9 cellular contexts compared by ENCODE assay signal in genomic region chr18:21853020-21853419, GRCh38.
A peak's percentile ranks its signal among the peaks of the same experiment; 100 is the strongest.
DNase-seq lines count a peak whose midpoint lies in the region; ATAC-seq and TF ChIP-seq lines count a peak whose summit lies in the region.
"Had no signal": no experiment of that assay in that cellular context is flagged by ENCODE, and none has a peak within 500 bp of the region (broad histone marks: within the 10 kb centered on the region; RNA-seq: fewer than 3 reads in every experiment).

No MANE protein-coding gene starts in this region.

- no peak overlapping the region for H3K27ac Mint-ChIP-seq in activated naive CD4-positive, alpha-beta T cell treated with anti-CD3 and anti-CD28 coated beads, Interleukin-2, amount 10 ng/mL, durations not matched to agents 7 days and 5 days
- H3K27ac Mint-ChIP-seq in activated naive CD4-positive, alpha-beta T cell treated with anti-CD3 and anti-CD28 coated beads for 36 hours, result no peak overlapping the region
- H3K27ac Mint-ChIP-seq in stimulated activated naive B cell treated with anti-CD40 and anti-IgM and Interleukin-4, amounts not matched to agents 10 μg/mL and 1 μg/mL and 100 μg/mL, for 72 hours, result no peak overlapping the region

- H3K4me3 Mint-ChIP-seq in activated naive CD4-positive, alpha-beta T cell treated with anti-CD3 and anti-CD28 coated beads, Interleukin-2, amount 10 ng/mL, durations not matched to agents 7 days and 5 days, result no peak overlapping the region
- H3K4me3 Mint-ChIP-seq in activated naive CD4-positive, alpha-beta T cell treated with anti-CD3 and anti-CD28 coated beads for 36 hours, result no peak overlapping the region
- H3K4me3 Mint-ChIP-seq in stimulated activated naive B cell treated with anti-CD40 and anti-IgM and Interleukin-4, amounts not matched to agents 10 μg/mL and 1 μg/mL and 100 μg/mL, for 72 hours, result no peak overlapping the region

- H3K36me3 Mint-ChIP-seq in activated naive CD4-positive, alpha-beta T cell treated with anti-CD3 and anti-CD28 coated beads, Interleukin-2, amount 10 ng/mL, durations not matched to agents 7 days and 5 days, result peaks cover 11% of the 10 kb centered on the region
- peaks cover 3% of the 10 kb centered on the region for H3K36me3 Mint-ChIP-seq in activated naive CD4-positive, alpha-beta T cell treated with anti-CD3 and anti-CD28 coated beads for 36 hours (ENCODE audit: low read depth)
- peaks cover 13 to 24% of the 10 kb centered on the region in 2 donors for H3K36me3 Mint-ChIP-seq in stimulated activated naive B cell treated with anti-CD40 and anti-IgM and Interleukin-4, amounts not matched to agents 10 μg/mL and 1 μg/mL and 100 μg/mL, for 72 hours

- H3K4me1 Mint-ChIP-seq in activated naive CD4-positive, alpha-beta T cell treated with anti-CD3 and anti-CD28 coated beads, Interleukin-2, amount 10 ng/mL, durations not matched to agents 7 days and 5 days, result peaks cover 15% of the 10 kb centered on the region
- peaks cover 6% of the 10 kb centered on the region for H3K4me1 Mint-ChIP-seq in activated naive CD4-positive, alpha-beta T cell treated with anti-CD3 and anti-CD28 coated beads for 36 hours (ENCODE audit: low read depth)
- H3K4me1 Mint-ChIP-seq in stimulated activated naive B cell treated with anti-CD40 and anti-IgM and Interleukin-4, amounts not matched to agents 10 μg/mL and 1 μg/mL and 100 μg/mL, for 72 hours, result peaks cover 7 to 19% of the 10 kb centered on the region in 2 donors

- peak; percentile 95 for ATAC-seq in HG02852 (IDR thresholded peaks at IDR 0.05; ENCODE audit: unreplicated experiment)
- ATAC-seq in stimulated activated naive B cell treated with anti-CD40 and anti-IgM and Interleukin-4, amounts not matched to agents 10 μg/mL and 1 μg/mL and 100 μg/mL, for 72 hours (replicated peaks), result peak; percentile 81 to 83
- ATAC-seq in SK-N-SH treated with all-trans-retinoic acid at 6 μM for 48 hours, result no peak

- intact Hi-C loops in activated naive CD4-positive, alpha-beta T cell treated with anti-CD3 and anti-CD28 coated beads for 36 hours (cut with micrococcal nuclease), result loop anchor here (5.0 kb wide), 1 partner anchor 656 kb away; no protein-coding TSS in a partner anchor

- H3K36me3 ChIP-seq in MG63, result no peaks in the 10 kb centered on the region; the same call in none of the 2 replicates

- CTCF ChIA-PET in activated naive CD4-positive, alpha-beta T cell treated with anti-CD3 and anti-CD28 coated beads, Interleukin-2, amount 10 ng/mL, durations not matched to agents 7 days and 5 days (lab: Charles Lee), result interaction anchor here (1.0 kb wide), 1 partner anchor 33 kb away, joined by 3 read pairs; no protein-coding TSS in a partner anchor
- CTCF ChIA-PET in activated naive CD4-positive, alpha-beta T cell treated with anti-CD3 and anti-CD28 coated beads for 36 hours (lab: Charles Lee), result interaction anchor here (1.2 to 1.5 kb wide), 4 partner anchors 12 to 364 kb away, joined by 3 to 5 read pairs (median 4); no protein-coding TSS in a partner anchor

- H3K27me3 Mint-ChIP-seq in activated naive CD4-positive, alpha-beta T cell treated with anti-CD3 and anti-CD28 coated beads, Interleukin-2, amount 10 ng/mL, durations not matched to agents 7 days and 5 days, result no peaks in the 10 kb centered on the region
- H3K27me3 Mint-ChIP-seq in activated naive CD4-positive, alpha-beta T cell treated with anti-CD3 and anti-CD28 coated beads for 36 hours (ENCODE audit: low read depth), result no peaks in the 10 kb centered on the region
- no peaks in the 10 kb centered on the region for H3K27me3 Mint-ChIP-seq in stimulated activated naive B cell treated with anti-CD40 and anti-IgM and Interleukin-4, amounts not matched to agents 10 μg/mL and 1 μg/mL and 100 μg/mL, for 72 hours

- no peaks in the 10 kb centered on the region for H3K27me3 ChIP-seq in MG63

- H3K9me3 Mint-ChIP-seq in activated naive CD4-positive, alpha-beta T cell treated with anti-CD3 and anti-CD28 coated beads, Interleukin-2, amount 10 ng/mL, durations not matched to agents 7 days and 5 days, result no peaks in the 10 kb centered on the region
- H3K9me3 Mint-ChIP-seq in activated naive CD4-positive, alpha-beta T cell treated with anti-CD3 and anti-CD28 coated beads for 36 hours, result no peaks in the 10 kb centered on the region
- no peaks in the 10 kb centered on the region for H3K9me3 Mint-ChIP-seq in stimulated activated naive B cell treated with anti-CD40 and anti-IgM and Interleukin-4, amounts not matched to agents 10 μg/mL and 1 μg/mL and 100 μg/mL, for 72 hours

- no peaks in the 10 kb centered on the region for H3K9me3 ChIP-seq in MG63

- DNase-seq in activated naive CD4-positive, alpha-beta T cell treated with anti-CD3 and anti-CD28 coated beads, Interleukin-2, amount 10 ng/mL, durations not matched to agents 7 days and 5 days, result peak; percentile 24
- no peak for DNase-seq in activated naive CD4-positive, alpha-beta T cell treated with anti-CD3 and anti-CD28 coated beads for 36 hours
- DNase-seq in RPMI8226, result peak; percentile 65
- DNase-seq in stimulated activated naive B cell treated with anti-CD40 and anti-IgM and Interleukin-4, amounts not matched to agents 10 μg/mL and 1 μg/mL and 100 μg/mL, for 72 hours, result no peak
- DNase-seq in NCI-H187 (lab: John Stamatoyannopoulos, UW), result no peak
- no peak for DNase-seq in MG63

- no peak overlapping the region for H3K4me3 ChIP-seq in MG63
- H3K4me3 ChIP-seq: lung had no signal

TF ChIP-seq in SK-N-SH treated with all-trans-retinoic acid at 6 μM for 48 hours, 23 proteins besides CTCF, POLR2A, EP300 and RAD21 (continues in another document):
- TF ChIP-seq SNAI2 (CRISPR knock-in tag; IDR thresholded peaks at IDR 0.05), result no peak
- TF ChIP-seq GLIS3 (CRISPR knock-in tag; IDR thresholded peaks at IDR 0.05), result no peak
- no peak for TF ChIP-seq PPARA (CRISPR knock-in tag; IDR thresholded peaks at IDR 0.05; ENCODE audit: borderline replicate concordance)
- no peak for TF ChIP-seq ZNF8 (CRISPR knock-in tag; IDR thresholded peaks at IDR 0.05)
- no peak for TF ChIP-seq CSDC2 (CRISPR knock-in tag; IDR thresholded peaks at IDR 0.05)
- TF ChIP-seq ARNTL (CRISPR knock-in tag; IDR thresholded peaks at IDR 0.05; ENCODE audit: borderline replicate concordance, low read depth), result no peak
- TF ChIP-seq ISL1 (CRISPR knock-in tag; IDR thresholded peaks at IDR 0.05), result no peak
- TF ChIP-seq TCF4 (CRISPR knock-in tag; IDR thresholded peaks at IDR 0.05; ENCODE audit: borderline replicate concordance), result no peak
- TF ChIP-seq CREB5 (CRISPR knock-in tag; IDR thresholded peaks at IDR 0.05; ENCODE audit: low read depth), result no peak
- TF ChIP-seq ZC3H10 (CRISPR knock-in tag; IDR thresholded peaks at IDR 0.05), result no peak
- no peak for TF ChIP-seq ZFP3 (CRISPR knock-in tag; IDR thresholded peaks at IDR 0.05)
- no peak for TF ChIP-seq BACH2 (CRISPR knock-in tag; IDR thresholded peaks at IDR 0.05; ENCODE audit: borderline replicate concordance)
- TF ChIP-seq OSR1 (CRISPR knock-in tag; IDR thresholded peaks at IDR 0.05), result no peak
- TF ChIP-seq TOX (CRISPR knock-in tag; IDR thresholded peaks at IDR 0.05; ENCODE audit: borderline replicate concordance), result no peak
- TF ChIP-seq TSHZ2 (CRISPR knock-in tag; IDR thresholded peaks at IDR 0.05), result no peak
- TF ChIP-seq RARB (CRISPR knock-in tag; IDR thresholded peaks at IDR 0.05), result no peak
- TF ChIP-seq ZFP30 (CRISPR knock-in tag; IDR thresholded peaks at IDR 0.05), result no peak

Comparison
In these comparisons a context has a peak if more than half of its experiments do, and no peak if none do; other contexts are left out.
1. DNase-seq: peak in activated naive CD4-positive, alpha-beta T cell treated with anti-CD3 and anti-CD28 coated beads, Interleukin-2, amount 10 ng/mL, durations not matched to agents 7 days and 5 days (single experiment) and RPMI8226 (single experiment); none in activated naive CD4-positive, alpha-beta T cell treated with anti-CD3 and anti-CD28 coated beads for 36 hours (single experiment), stimulated activated naive B cell treated with anti-CD40 and anti-IgM and Interleukin-4, amounts not matched to agents 10 μg/mL and 1 μg/mL and 100 μg/mL, for 72 hours (single experiment), NCI-H187 (0 of 2) and MG63 (single experiment).